ENCODE assay signal across 8 cellular contexts in the genomic region with DNA sequence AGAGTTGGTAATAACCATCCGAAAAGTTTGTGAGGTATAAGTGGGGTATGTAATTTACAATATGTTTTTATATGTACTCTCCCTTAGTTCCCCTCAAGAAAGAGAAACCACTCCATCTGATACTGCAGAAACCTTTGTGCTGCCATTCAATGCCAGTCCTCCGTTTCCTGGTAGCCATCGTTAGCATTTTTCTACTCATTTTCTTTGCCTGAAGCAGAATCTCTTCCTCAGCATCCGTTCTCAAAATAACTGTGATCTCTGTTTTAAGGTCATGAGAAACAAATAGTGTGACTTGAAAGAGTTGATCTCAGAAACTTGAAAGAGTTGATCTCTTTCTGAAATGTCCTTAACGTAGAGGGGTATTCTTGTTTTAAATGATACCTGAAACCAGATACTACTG. TPM values are rescaled to one million over a fixed set of nuclear protein-coding genes. Genes with fewer than 3 reads are reported as not detected.
DNase-seq lines count a peak whose midpoint lies in the region; ATAC-seq and TF ChIP-seq lines count a peak whose summit lies in the region.

No MANE protein-coding gene starts in this region.

- H3K4me3 ChIP-seq in AG09309 (ENCODE audit: control insufficient read depth, low read depth, low read length) (peak overlapping the region; percentile 86), cardiac fibroblast (replicated peaks in 1 of 2; ENCODE audit: low read depth in 2 of 2, low read length in 2 of 2) (peak overlapping the region; percentile 87 to 91)
- H3K4me3 ChIP-seq in Jurkat, Clone E6-1 (ENCODE audit: low read length): peak overlapping the region; percentile 73

- H3K9me3 Mint-ChIP-seq in naive B cell: no peaks in the 10 kb centered on the region

- ATAC-seq in naive B cell (ENCODE audit: low read depth in 2 of 2) (no peak), HG03457 (IDR thresholded peaks at IDR 0.05; ENCODE audit: unreplicated experiment) (no peak)

- peak overlapping the region; percentile 39 to 98 (median 92) for H3K4me3 Mint-ChIP-seq in naive B cell

- peaks cover 11 to 19% of the 10 kb centered on the region in 2 donors for H3K36me3 Mint-ChIP-seq in naive B cell

- peak overlapping the region in 4 of 6 donors; percentile 67 to 98 (median 98) for H3K27ac Mint-ChIP-seq in naive B cell

- H3K27me3 Mint-ChIP-seq in naive B cell: no peaks in the 10 kb centered on the region

- H3K4me1 Mint-ChIP-seq in naive B cell: peaks cover 50 to 63% (median 56%) of the 10 kb centered on the region in 3 donors

- TF ChIP-seq CTCF in AG09309 (IDR thresholded peaks at IDR 0.05; ENCODE audit: control insufficient read depth, insufficient read depth, low read depth, low read length, missing control alignments) (no peak), cardiac fibroblast (IDR thresholded peaks at IDR 0.05; ENCODE audit: low read depth, low read length) (no peak)

- DNase-seq in AG09309 (ENCODE audit: low read depth) (no peak), cardiac fibroblast (ENCODE audit: low read depth in 2 of 2) (no peak), naive B cell (no peak), COLO829 (ENCODE audit: low spot score) (no peak), HuH-7 (ENCODE audit: low spot score) (no peak), mesenteric fat pad (ENCODE audit: low spot score) (no peak)
- no peak for DNase-seq in Jurkat, Clone E6-1 (ENCODE audit: low read depth, low spot score)

RNA-seq across cellular contexts. Expression of a gene that starts 1.0 kb away (rescaled TPM):
- polyA plus RNA-seq in Jurkat, Clone E6-1 (2012; ENCODE audit: insufficient read depth, insufficient read length): 141 TPM
- 10 to 100 TPM; 28.8 to 51.9 (median 42.5) TPM for polyA plus RNA-seq in naive B cell (ENCODE audit: low read depth in 6 of 6)
- total RNA-seq in mesenteric fat pad: 73.5 TPM

RNA-seq across cellular contexts. Expression of a gene that starts 1.3 kb away (rescaled TPM):
- polyA plus RNA-seq in Jurkat, Clone E6-1 (2012; ENCODE audit: insufficient read depth, insufficient read length): 27.4 TPM
- polyA plus RNA-seq in naive B cell (ENCODE audit: low read depth in 6 of 6): 1 to 10 TPM in 5 of 6 donors, not detected in 1; 1.9 to 6.2 (median 2.4) TPM
- total RNA-seq in mesenteric fat pad: 43.6 TPM
